In the genomic region with DNA sequence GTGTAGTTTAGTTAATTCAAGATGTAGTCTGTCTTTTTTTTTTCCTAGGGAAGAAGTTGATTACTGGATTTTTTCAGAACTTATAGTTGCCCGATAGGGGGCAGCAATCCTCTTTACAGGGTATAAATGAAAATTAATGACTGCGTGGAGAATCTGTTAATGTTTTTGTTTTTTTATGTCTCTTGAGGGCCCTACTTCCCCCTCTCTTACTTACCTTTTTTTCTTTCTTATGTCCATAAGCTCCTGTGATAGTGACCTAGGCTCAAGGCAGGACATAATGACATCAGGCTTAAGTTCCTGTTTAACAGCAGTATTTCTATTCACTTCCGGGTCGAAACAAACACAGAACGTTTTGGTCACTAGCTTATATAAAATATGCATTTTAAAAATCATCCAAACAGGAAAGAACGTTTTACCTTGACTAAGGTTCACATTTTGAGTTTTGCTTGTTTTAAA, we compare ENCODE assay signal across 8 cellular contexts. TPM values are rescaled to one million over a fixed set of nuclear protein-coding genes. Genes with fewer than 3 reads are reported as not detected.
DNase-seq lines count a peak whose midpoint lies in the region; ATAC-seq and TF ChIP-seq lines count a peak whose summit lies in the region.

No MANE protein-coding gene starts in this region.

- no peak overlapping the region for H3K9ac ChIP-seq in mammary epithelial cell (ENCODE audit: insufficient read depth, low read length)

- POLR2A ChIA-PET in RWPE1 (lab: Yijun Ruan, JAX; ENCODE audit: low non-redundant PET), result no interaction called here

- H4K20me1 ChIP-seq in mammary epithelial cell (ENCODE audit: insufficient read depth, low read length), result no peaks in the 10 kb centered on the region

- H3K36me3 ChIP-seq in mammary epithelial cell (ENCODE audit: insufficient read depth, low read length) (peaks cover 19% of the 10 kb centered on the region), right lobe of liver (peaks cover 0 to 62% (median 23%) of the 10 kb centered on the region in 4 donors)

- H3K27ac ChIP-seq in RWPE1 (no peak overlapping the region), mammary epithelial cell (ENCODE audit: insufficient read depth, low read depth, low read length) (no peak overlapping the region), right lobe of liver (no peak overlapping the region)

- H3K9me3 ChIP-seq in mammary epithelial cell (replicated peaks; ENCODE audit: insufficient read depth, low read length) (no peaks in the 10 kb centered on the region), right lobe of liver (no peaks in the 10 kb centered on the region)

- peak; percentile 79 for TF ChIP-seq CTCF in RWPE1 (conservative IDR thresholded peaks at IDR 0.05; ENCODE audit: low read depth)
- TF ChIP-seq CTCF in mammary epithelial cell (conservative IDR thresholded peaks at IDR 0.05 in 1 of 2, IDR thresholded peaks at IDR 0.05 in 1 of 2; ENCODE audit: extremely low read depth in 1 of 2, insufficient read depth in 1 of 2, low read depth in 1 of 2, low read length in 2 of 2), result peak; percentile 57 to 61
- TF ChIP-seq CTCF in right lobe of liver (IDR thresholded peaks at IDR 0.05), result peak; percentile 54 to 77 (median 72)

- H3K4me3 ChIP-seq in mammary epithelial cell (replicated peaks in 1 of 3; ENCODE audit: insufficient read depth in 1 of 3, low read depth in 2 of 3, low read length in 3 of 3) (no peak overlapping the region), right lobe of liver (peak overlapping the region in 1 of 3 donors; percentile 2)

- intact Hi-C loops in mammary epithelial cell (cut with micrococcal nuclease) (loop anchor here (5.0 kb wide), 1 partner anchor 443 kb away; no protein-coding TSS in a partner anchor), right lobe of liver (cut with DNase I) (no loop called here)

- TF ChIP-seq POLR2A in right lobe of liver (IDR thresholded peaks at IDR 0.05), result no peak

- in situ Hi-C loops in Caki2 (cut with HindIII; ENCODE audit: low pct_unique_long_range_greater_than_20kb, low sequenced_read_pairs) (no loop called here), mammary epithelial cell (cut with MboI; ENCODE audit: low sequenced_read_pairs in 2 of 2) (no loop called here)

- no peak overlapping the region for H2AFZ ChIP-seq in mammary epithelial cell (ENCODE audit: low read depth, low read length)

- peak; percentile 62 for DNase-seq in Caki2 (ENCODE audit: low read depth)
- DNase-seq in HCEC 1CT, result peak; percentile 63
- DNase-seq in RWPE1 (ENCODE audit: low spot score), result no peak
- peak; percentile 13 for DNase-seq in mammary epithelial cell
- DNase-seq in right lobe of liver, result no peak
- DNase-seq in superior temporal gyrus (ENCODE audit: extremely low spot score), result peak; percentile 81

- H3K4me1 ChIP-seq in mammary epithelial cell (ENCODE audit: insufficient read depth, low read length) (no peaks in the 10 kb centered on the region), right lobe of liver (peaks cover 0 to 5% (median 0%) of the 10 kb centered on the region in 4 donors)

- BruUV-seq in mammary epithelial cell (replicated peaks; lab: Mats Ljungman, UMichigan), result no TSS peak

- 39% methylated on average over 6 of the region's 6 CpGs for WGBS in mammary epithelial cell (ENCODE audit: low coverage, missing lambda C conversion rate)
- 15% methylated on average over 6 of the region's 6 CpGs for WGBS in right lobe of liver (ENCODE audit: insufficient coverage, low coverage, low lambda C conversion rate, missing lambda C conversion rate)

- H3K27me3 ChIP-seq in mammary epithelial cell (ENCODE audit: insufficient read depth, low read length) (no peaks in the 10 kb centered on the region), right lobe of liver (no peaks in the 10 kb centered on the region)

- ATAC-seq in right lobe of liver, result peak; percentile 30 to 72 (median 58)
- ATAC-seq in GM21825 (IDR thresholded peaks at IDR 0.05; ENCODE audit: unreplicated experiment), result no peak
- ATAC-seq in GM21390 (IDR thresholded peaks at IDR 0.05; ENCODE audit: unreplicated experiment), result no peak

- CTCF ChIA-PET in RWPE1 (lab: Yijun Ruan, JAX), result interaction anchor here (0.6 to 2.2 kb wide), 20 partner anchors 12 to 1121 kb away, joined by 3 to 20 read pairs (median 4); partner anchors contain the start of genes CDC123 and NUDT5
- CTCF ChIA-PET in mammary epithelial cell (lab: Charles Lee; ENCODE audit: low non-redundant PET), result interaction anchor here (0.6 kb wide), 1 partner anchor 859 kb away, joined by 4 read pairs; no protein-coding TSS in a partner anchor

- dilution Hi-C loops in mammary epithelial cell (cut with HindIII; ENCODE audit: low sequenced_read_pairs), result no loop called here

- peaks cover 32% of the 10 kb centered on the region for H3K79me2 ChIP-seq in mammary epithelial cell (ENCODE audit: insufficient read depth, low read length)

- no peak overlapping the region for H3K4me2 ChIP-seq in mammary epithelial cell (ENCODE audit: insufficient read depth, low read depth, low read length)

RNA-seq across cellular contexts. Expression of gene CDC123, which starts 18.8 kb away (rescaled TPM):
- total RNA-seq in Caki2 (2014; rRNA removed; shearing (Covaris generic); ENCODE audit: low replicate concordance), result 164 and 191 TPM in 2 replicates
- 10 to 100 TPM; 73.5 to 97.0 TPM for total RNA-seq in mammary epithelial cell
- polyA plus RNA-seq in mammary epithelial cell, result 189 TPM
- polyA minus RNA-seq in mammary epithelial cell, result 525 TPM
- total RNA-seq in right lobe of liver, result 10 to 100 TPM; 29.5 to 46.3 (median 33.0) TPM

RNA-seq across cellular contexts. Expression of gene NUDT5, which starts 19.1 kb away (rescaled TPM):
- 157 and 168 TPM in 2 replicates for total RNA-seq in Caki2 (2014; rRNA removed; shearing (Covaris generic); ENCODE audit: low replicate concordance)
- 10 to 100 TPM; 46.3 to 78.9 TPM for total RNA-seq in mammary epithelial cell
- polyA plus RNA-seq in mammary epithelial cell, result 105 TPM
- polyA minus RNA-seq in mammary epithelial cell, result 51.5 TPM
- 10 to 100 TPM; 48.6 to 64.3 (median 55.8) TPM for total RNA-seq in right lobe of liver

Comparison
In these comparisons a context has a peak if more than half of its experiments do, and no peak if none do; other contexts are left out.
1. DNase-seq: peak in Caki2 (single experiment), HCEC 1CT (single experiment), mammary epithelial cell (single experiment) and superior temporal gyrus (single experiment); none in RWPE1 (single experiment) and right lobe of liver (0 of 3).
2. ATAC-seq: peak in right lobe of liver (4 of 4); none in GM21825 (single experiment) and GM21390 (single experiment).
3. Peak in every context shown above with its lines, with median percentiles within 50 percentile points of each other: CTCF ChIP-seq.